ENCODE assay signal across 8 cellular contexts in the genomic region with DNA sequence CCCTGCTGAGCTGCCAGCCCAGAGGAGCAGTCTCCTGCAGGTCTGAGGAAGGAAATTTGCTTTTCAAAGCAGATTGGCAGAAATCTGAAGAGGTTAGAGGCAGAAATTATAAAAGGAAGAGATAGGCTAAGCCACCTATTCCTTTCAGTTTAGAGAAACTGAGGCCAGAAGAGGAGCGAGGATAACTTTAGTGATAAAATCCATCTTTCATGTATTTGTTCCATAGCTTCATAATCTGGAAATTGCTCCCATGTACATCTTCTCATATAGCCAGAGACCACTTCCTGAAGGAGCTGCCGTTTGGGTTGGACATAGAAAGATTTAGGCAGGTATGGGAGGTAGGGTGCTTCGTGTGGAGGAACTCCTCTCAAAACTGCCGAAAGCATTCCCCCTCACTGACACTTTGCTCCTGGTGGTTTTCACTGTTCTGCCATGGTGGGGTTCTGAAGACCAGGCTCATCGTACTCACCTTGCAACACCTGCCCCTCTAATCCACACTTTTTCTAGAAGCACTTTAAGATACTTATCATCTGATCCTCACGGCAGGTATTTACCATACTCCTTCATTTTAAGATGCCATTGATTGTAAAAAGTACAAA. TPM values are rescaled to one million over a fixed set of nuclear protein-coding genes. Genes with fewer than 3 reads are reported as not detected.
DNase-seq lines count a peak whose midpoint lies in the region; ATAC-seq and TF ChIP-seq lines count a peak whose summit lies in the region.

No MANE protein-coding gene starts in this region.

- ATAC-seq in HG02981 (IDR thresholded peaks at IDR 0.05; ENCODE audit: unreplicated experiment), result no peak

- TF ChIP-seq POLR2A in ovary (IDR thresholded peaks at IDR 0.05), result no peak

- DNase-seq in DMS79 treated with DMSO at 0.1 percent for 48 hours (lab: John Stamatoyannopoulos, UW) (peak; percentile 92), NT2/D1 (ENCODE audit: low read depth, low spot score) (no peak), ovary (no peak), H7 (no peak), foreskin melanocyte (no peak), GM10266 (ENCODE audit: extremely low spot score) (no peak)

- H3K9ac ChIP-seq in NT2/D1 (ENCODE audit: insufficient read length, low read depth), result peak overlapping the region; percentile 61
- H3K9ac ChIP-seq in endocrine pancreas (ENCODE audit: control insufficient read depth, insufficient read depth, low read length), result no peak overlapping the region

- no peak for TF ChIP-seq CTCF in ovary (IDR thresholded peaks at IDR 0.05)
- TF ChIP-seq CTCF in GM10266 (IDR thresholded peaks at IDR 0.05; ENCODE audit: control insufficient read depth, insufficient read depth, low read depth, missing control alignments), result no peak

- TF ChIP-seq EP300 in ovary (IDR thresholded peaks at IDR 0.05), result no peak

- H3K4me3 ChIP-seq in NT2/D1 (ENCODE audit: insufficient read length, low read depth) (peak overlapping the region; percentile 15), endocrine pancreas (ENCODE audit: control insufficient read depth, insufficient read depth, low read length) (peak overlapping the region; percentile 48), ovary (peak overlapping the region; percentile 19), H7 (ENCODE audit: insufficient read depth, low read depth, low read length) (no peak overlapping the region)

- H3K4me1 ChIP-seq in NT2/D1 (ENCODE audit: insufficient read depth, insufficient read length) (peaks cover 2% of the 10 kb centered on the region), endocrine pancreas (ENCODE audit: control insufficient read depth, insufficient read depth, low read length) (peaks cover 20% of the 10 kb centered on the region), ovary (ENCODE audit: insufficient read depth) (peaks cover 4% of the 10 kb centered on the region)

- 13 to 20% (median 14%) methylated on average over 6 of the region's 6 CpGs for WGBS in ovary, 3 donors

- H3K36me3 ChIP-seq in NT2/D1 (ENCODE audit: insufficient read depth, insufficient read length, low read length) (no peaks in the 10 kb centered on the region), endocrine pancreas (ENCODE audit: control insufficient read depth, insufficient read depth, low read length) (no peaks in the 10 kb centered on the region), ovary (no peaks in the 10 kb centered on the region), H7 (replicated peaks; ENCODE audit: control insufficient read depth, insufficient read depth, low read length) (no peaks in the 10 kb centered on the region)

- no peaks in the 10 kb centered on the region for H3K27me3 ChIP-seq in NT2/D1 (ENCODE audit: insufficient read depth, insufficient read length)
- no peaks in the 10 kb centered on the region for H3K27me3 ChIP-seq in endocrine pancreas (ENCODE audit: control insufficient read depth, insufficient read depth, low read length)
- no peaks in the 10 kb centered on the region for H3K27me3 ChIP-seq in ovary
- H3K27me3 ChIP-seq in H7 (ENCODE audit: control insufficient read depth, insufficient read depth, low read length), result no peaks in the 10 kb centered on the region

- H3K9me3 ChIP-seq in NT2/D1 (ENCODE audit: insufficient read depth, low read length), result no peaks in the 10 kb centered on the region
- H3K9me3 ChIP-seq in endocrine pancreas (ENCODE audit: control insufficient read depth, low read length), result no peaks in the 10 kb centered on the region
- H3K9me3 ChIP-seq in ovary, result no peaks in the 10 kb centered on the region

- intact Hi-C loops in ovary (cut with DNase I), result loop anchor here in 1 of 4 donors (10.0 kb wide), 1 partner anchor 81 kb away; no protein-coding TSS in a partner anchor

- peak overlapping the region in 1 of 2 donors; percentile 67 for H3K27ac ChIP-seq in ovary

RNA-seq across cellular contexts. Expression of gene ACAP2, which starts 0.7 kb away (rescaled TPM):
- total RNA-seq in ovary, result 10 to 100 TPM; 42.4 to 66.8 (median 53.5) TPM
- 10 to 100 TPM; 15.1 to 21.1 TPM for polyA plus RNA-seq in ovary
- 27.5 and 45.9 TPM in 2 replicates for total RNA-seq in H7 (2014; rRNA removed; shearing (Covaris generic))
